ENCODE assay signal across 1 cellular context in the genomic region with DNA sequence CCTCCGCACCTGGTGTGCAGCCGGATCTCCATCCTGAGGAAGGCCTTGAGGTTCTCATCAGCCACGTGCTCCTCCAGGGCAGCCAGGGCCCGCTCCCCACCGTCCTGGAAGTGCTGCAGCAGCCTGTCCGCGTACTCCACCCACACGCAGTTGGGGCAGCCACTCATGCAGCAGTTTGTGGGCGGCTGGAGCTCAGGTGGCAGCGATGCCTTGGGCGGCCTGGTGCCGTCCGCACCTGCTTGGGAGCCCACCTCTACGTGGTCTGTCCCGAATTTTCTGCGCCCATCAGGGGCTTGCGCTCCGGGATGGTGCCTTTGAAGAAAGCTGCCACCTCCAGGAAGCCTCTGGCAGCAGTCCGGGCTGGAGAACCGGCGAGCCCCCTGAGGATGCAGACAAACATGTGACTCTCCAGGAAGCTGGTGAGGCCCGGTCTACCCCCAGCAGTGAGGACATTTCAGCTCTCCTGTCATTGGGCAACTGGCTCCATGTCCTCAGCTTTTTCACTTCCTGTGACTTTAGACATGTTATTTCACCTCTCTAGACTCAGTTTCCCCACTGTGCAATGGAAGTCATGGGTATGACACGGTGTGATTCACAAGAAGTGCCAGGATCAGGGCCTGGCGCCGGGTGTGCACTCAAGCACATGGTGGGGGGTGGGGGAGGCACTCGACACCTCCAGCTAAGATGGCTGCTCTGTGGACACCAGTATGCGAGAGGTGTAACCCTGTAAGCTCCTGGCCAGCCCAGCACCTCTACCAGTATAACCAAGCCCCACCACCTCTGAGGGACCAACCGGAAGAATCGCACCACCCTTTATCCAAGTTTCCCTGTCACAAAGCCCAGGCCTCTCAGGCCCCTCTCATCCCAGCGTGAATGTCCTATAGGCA.
A peak's percentile ranks its signal among the peaks of the same experiment; 100 is the strongest.
TF ChIP-seq lines count a peak whose summit lies in the region.

No MANE protein-coding gene starts in this region.

TF ChIP-seq in K562, 482 proteins besides CTCF, POLR2A, EP300 and RAD21 (continued from another document and continues in another):
- TF ChIP-seq, protein P1, sequence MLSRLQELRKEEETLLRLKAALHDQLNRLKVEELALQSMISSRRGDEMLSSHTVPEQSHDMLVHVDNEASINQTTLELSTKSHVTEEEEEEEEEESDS (CRISPR knock-in tag; IDR thresholded peaks at IDR 0.05) = no peak
- TF ChIP-seq, protein P2, sequence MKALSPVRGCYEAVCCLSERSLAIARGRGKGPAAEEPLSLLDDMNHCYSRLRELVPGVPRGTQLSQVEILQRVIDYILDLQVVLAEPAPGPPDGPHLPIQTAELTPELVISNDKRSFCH (CRISPR knock-in tag; IDR thresholded peaks at IDR 0.05) = no peak
- TF ChIP-seq, protein P2 (tag; IDR thresholded peaks at IDR 0.05) = peak; percentile 95
- TF ChIP-seq FIP1L1 (IDR thresholded peaks at IDR 0.05; ENCODE audit: low read depth, low read length, poor library complexity, severe bottlenecking) = no peak
- TF ChIP-seq, protein P3, sequence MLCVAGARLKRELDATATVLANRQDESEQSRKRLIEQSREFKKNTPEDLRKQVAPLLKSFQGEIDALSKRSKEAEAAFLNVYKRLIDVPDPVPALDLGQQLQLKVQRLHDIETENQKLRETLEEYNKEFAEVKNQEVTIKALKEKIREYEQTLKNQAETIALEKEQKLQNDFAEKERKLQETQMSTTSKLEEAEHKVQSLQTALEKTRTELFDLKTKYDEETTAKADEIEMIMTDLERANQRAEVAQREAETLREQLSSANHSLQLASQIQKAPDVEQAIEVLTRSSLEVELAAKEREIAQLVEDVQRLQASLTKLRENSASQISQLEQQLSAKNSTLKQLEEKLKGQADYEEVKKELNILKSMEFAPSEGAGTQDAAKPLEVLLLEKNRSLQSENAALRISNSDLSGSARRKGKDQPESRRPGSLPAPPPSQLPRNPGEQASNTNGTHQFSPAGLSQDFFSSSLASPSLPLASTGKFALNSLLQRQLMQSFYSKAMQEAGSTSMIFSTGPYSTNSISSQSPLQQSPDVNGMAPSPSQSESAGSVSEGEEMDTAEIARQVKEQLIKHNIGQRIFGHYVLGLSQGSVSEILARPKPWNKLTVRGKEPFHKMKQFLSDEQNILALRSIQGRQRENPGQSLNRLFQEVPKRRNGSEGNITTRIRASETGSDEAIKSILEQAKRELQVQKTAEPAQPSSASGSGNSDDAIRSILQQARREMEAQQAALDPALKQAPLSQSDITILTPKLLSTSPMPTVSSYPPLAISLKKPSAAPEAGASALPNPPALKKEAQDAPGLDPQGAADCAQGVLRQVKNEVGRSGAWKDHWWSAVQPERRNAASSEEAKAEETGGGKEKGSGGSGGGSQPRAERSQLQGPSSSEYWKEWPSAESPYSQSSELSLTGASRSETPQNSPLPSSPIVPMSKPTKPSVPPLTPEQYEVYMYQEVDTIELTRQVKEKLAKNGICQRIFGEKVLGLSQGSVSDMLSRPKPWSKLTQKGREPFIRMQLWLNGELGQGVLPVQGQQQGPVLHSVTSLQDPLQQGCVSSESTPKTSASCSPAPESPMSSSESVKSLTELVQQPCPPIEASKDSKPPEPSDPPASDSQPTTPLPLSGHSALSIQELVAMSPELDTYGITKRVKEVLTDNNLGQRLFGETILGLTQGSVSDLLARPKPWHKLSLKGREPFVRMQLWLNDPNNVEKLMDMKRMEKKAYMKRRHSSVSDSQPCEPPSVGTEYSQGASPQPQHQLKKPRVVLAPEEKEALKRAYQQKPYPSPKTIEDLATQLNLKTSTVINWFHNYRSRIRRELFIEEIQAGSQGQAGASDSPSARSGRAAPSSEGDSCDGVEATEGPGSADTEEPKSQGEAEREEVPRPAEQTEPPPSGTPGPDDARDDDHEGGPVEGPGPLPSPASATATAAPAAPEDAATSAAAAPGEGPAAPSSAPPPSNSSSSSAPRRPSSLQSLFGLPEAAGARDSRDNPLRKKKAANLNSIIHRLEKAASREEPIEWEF (CRISPR knock-in tag; IDR thresholded peaks at IDR 0.05) = peak; percentile 92; the same call in 1 of the 2 replicates
- TF ChIP-seq NFRKB (IDR thresholded peaks at IDR 0.05; ENCODE audit: low read depth) = peak; percentile 83; the same call in 1 of the 2 replicates
- TF ChIP-seq ESRRB (CRISPR knock-in tag; IDR thresholded peaks at IDR 0.05; ENCODE audit: borderline replicate concordance) = peak; percentile 79; the same call in 1 of the 2 replicates
- peak; percentile 68; the same call in 1 of the 2 replicates for TF ChIP-seq TEAD2 (tag; IDR thresholded peaks at IDR 0.05)
- TF ChIP-seq, protein P4, sequence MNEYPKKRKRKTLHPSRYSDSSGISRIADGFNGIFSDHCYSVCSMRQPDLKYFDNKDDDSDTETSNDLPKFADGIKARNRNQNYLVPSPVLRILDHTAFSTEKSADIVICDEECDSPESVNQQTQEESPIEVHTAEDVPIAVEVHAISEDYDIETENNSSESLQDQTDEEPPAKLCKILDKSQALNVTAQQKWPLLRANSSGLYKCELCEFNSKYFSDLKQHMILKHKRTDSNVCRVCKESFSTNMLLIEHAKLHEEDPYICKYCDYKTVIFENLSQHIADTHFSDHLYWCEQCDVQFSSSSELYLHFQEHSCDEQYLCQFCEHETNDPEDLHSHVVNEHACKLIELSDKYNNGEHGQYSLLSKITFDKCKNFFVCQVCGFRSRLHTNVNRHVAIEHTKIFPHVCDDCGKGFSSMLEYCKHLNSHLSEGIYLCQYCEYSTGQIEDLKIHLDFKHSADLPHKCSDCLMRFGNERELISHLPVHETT (CRISPR knock-in tag; conservative IDR thresholded peaks at IDR 0.05 in 1 of 2, IDR thresholded peaks at IDR 0.05 in 1 of 2) = peak in 1 of 2 experiments; percentile 89; a peak in 2 of 4 replicates
- TF ChIP-seq CEBPB (tag; IDR thresholded peaks at IDR 0.05) = peak; percentile 69; the same call in 1 of the 2 replicates
- TF ChIP-seq ZNF197 (CRISPR knock-in tag; IDR thresholded peaks at IDR 0.05; ENCODE audit: low read depth) = peak; percentile 35; the same call in 1 of the 2 replicates
- TF ChIP-seq L3MBTL2 (IDR thresholded peaks at IDR 0.05) = peak; percentile 98
- TF ChIP-seq HNRNPLL (IDR thresholded peaks at IDR 0.05; ENCODE audit: low read depth, low read length, poor library complexity, severe bottlenecking) = no peak
- no peak for TF ChIP-seq SMC3 (conservative IDR thresholded peaks at IDR 0.05; ENCODE audit: insufficient read depth, low read depth, low read length)
- TF ChIP-seq ZSCAN29 (IDR thresholded peaks at IDR 0.05) = 0 out of 2 replicates have a peak, but pooled peaks have one; percentile 9
- TF ChIP-seq, protein P5, sequence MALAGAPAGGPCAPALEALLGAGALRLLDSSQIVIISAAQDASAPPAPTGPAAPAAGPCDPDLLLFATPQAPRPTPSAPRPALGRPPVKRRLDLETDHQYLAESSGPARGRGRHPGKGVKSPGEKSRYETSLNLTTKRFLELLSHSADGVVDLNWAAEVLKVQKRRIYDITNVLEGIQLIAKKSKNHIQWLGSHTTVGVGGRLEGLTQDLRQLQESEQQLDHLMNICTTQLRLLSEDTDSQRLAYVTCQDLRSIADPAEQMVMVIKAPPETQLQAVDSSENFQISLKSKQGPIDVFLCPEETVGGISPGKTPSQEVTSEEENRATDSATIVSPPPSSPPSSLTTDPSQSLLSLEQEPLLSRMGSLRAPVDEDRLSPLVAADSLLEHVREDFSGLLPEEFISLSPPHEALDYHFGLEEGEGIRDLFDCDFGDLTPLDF (CRISPR knock-in tag; IDR thresholded peaks at IDR 0.05) = no peak
- TF ChIP-seq RFX7 (CRISPR knock-in tag; IDR thresholded peaks at IDR 0.05) = peak; percentile 67; the same call in 1 of the 2 replicates
- TF ChIP-seq, protein P6, sequence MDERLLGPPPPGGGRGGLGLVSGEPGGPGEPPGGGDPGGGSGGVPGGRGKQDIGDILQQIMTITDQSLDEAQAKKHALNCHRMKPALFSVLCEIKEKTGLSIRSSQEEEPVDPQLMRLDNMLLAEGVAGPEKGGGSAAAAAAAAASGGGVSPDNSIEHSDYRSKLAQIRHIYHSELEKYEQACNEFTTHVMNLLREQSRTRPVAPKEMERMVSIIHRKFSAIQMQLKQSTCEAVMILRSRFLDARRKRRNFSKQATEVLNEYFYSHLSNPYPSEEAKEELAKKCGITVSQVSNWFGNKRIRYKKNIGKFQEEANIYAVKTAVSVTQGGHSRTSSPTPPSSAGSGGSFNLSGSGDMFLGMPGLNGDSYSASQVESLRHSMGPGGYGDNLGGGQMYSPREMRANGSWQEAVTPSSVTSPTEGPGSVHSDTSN (CRISPR knock-in tag; IDR thresholded peaks at IDR 0.05; ENCODE audit: low read depth) = no peak
- TF ChIP-seq, protein P6 (tag; conservative IDR thresholded peaks at IDR 0.05; ENCODE audit: low read depth) = 0 out of 2 replicates have a peak, but pooled peaks have one; percentile 32
- TF ChIP-seq EP400 (IDR thresholded peaks at IDR 0.05) = peak; percentile 83
- TF ChIP-seq POLR2AphosphoS2 (IDR thresholded peaks at IDR 0.05; ENCODE audit: low read length) = peak; percentile 71; the same call in 1 of the 2 replicates
- no peak for TF ChIP-seq POLR3A (IDR thresholded peaks at IDR 0.05; ENCODE audit: borderline replicate concordance, extremely low read depth, insufficient read depth, insufficient read length)
- TF ChIP-seq TCF3 (CRISPR knock-in tag; IDR thresholded peaks at IDR 0.05) = no peak
- peak; percentile 92 for TF ChIP-seq ZBTB17 (CRISPR knock-in tag; IDR thresholded peaks at IDR 0.05)
- TF ChIP-seq RNF2 (IDR thresholded peaks at IDR 0.05) = peak; percentile 54; the same call in 1 of the 2 replicates
- TF ChIP-seq, protein P7, sequence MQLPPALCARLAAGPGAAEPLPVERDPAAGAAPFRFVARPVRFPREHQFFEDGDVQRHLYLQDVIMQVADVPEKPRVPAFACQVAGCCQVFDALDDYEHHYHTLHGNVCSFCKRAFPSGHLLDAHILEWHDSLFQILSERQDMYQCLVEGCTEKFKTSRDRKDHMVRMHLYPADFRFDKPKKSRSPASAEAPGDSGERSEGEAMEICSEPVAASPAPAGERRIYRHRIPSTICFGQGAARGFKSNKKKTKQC (CRISPR knock-in tag; IDR thresholded peaks at IDR 0.05) = peak; percentile 52; the same call in 1 of the 2 replicates
- peak; percentile 67; the same call in 1 of the 2 replicates for TF ChIP-seq MECOM (CRISPR knock-in tag; IDR thresholded peaks at IDR 0.05)
- peak; percentile 33 for TF ChIP-seq TAF9B (IDR thresholded peaks at IDR 0.05; ENCODE audit: partially characterized antibody)
- no peak for TF ChIP-seq ZNF124 (CRISPR knock-in tag; IDR thresholded peaks at IDR 0.05)
- TF ChIP-seq ZNF76 (CRISPR knock-in tag; IDR thresholded peaks at IDR 0.05; ENCODE audit: borderline replicate concordance) = 0 out of 2 replicates have a peak, but pooled peaks have one; percentile 64
- TF ChIP-seq, protein P8, sequence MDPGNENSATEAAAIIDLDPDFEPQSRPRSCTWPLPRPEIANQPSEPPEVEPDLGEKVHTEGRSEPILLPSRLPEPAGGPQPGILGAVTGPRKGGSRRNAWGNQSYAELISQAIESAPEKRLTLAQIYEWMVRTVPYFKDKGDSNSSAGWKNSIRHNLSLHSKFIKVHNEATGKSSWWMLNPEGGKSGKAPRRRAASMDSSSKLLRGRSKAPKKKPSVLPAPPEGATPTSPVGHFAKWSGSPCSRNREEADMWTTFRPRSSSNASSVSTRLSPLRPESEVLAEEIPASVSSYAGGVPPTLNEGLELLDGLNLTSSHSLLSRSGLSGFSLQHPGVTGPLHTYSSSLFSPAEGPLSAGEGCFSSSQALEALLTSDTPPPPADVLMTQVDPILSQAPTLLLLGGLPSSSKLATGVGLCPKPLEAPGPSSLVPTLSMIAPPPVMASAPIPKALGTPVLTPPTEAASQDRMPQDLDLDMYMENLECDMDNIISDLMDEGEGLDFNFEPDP (CRISPR knock-in tag; IDR thresholded peaks at IDR 0.05) = 0 out of 2 replicates have a peak, but pooled peaks have one; percentile 54
- peak; percentile 94; the same call in 1 of the 2 replicates for TF ChIP-seq NR4A1 (CRISPR knock-in tag; IDR thresholded peaks at IDR 0.05)
- peak; percentile 98 for TF ChIP-seq NR4A1 (tag; IDR thresholded peaks at IDR 0.05)
- TF ChIP-seq, protein P9, sequence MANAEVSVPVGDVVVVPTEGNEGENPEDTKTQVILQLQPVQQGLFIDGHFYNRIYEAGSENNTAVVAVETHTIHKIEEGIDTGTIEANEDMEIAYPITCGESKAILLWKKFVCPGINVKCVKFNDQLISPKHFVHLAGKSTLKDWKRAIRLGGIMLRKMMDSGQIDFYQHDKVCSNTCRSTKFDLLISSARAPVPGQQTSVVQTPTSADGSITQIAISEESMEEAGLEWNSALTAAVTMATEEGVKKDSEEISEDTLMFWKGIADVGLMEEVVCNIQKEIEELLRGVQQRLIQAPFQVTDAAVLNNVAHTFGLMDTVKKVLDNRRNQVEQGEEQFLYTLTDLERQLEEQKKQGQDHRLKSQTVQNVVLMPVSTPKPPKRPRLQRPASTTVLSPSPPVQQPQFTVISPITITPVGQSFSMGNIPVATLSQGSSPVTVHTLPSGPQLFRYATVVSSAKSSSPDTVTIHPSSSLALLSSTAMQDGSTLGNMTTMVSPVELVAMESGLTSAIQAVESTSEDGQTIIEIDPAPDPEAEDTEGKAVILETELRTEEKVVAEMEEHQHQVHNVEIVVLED (CRISPR knock-in tag; IDR thresholded peaks at IDR 0.05) = peak; percentile 52; the same call in 1 of the 2 replicates
- TF ChIP-seq SRF (CRISPR knock-in tag; IDR thresholded peaks at IDR 0.05) = peak in 1 of 2 experiments; percentile 77; a peak in 2 of 4 replicates
- peak; percentile 66; the same call in 1 of the 2 replicates for TF ChIP-seq CXXC5 (CRISPR knock-in tag; IDR thresholded peaks at IDR 0.05)
- TF ChIP-seq, protein P10, sequence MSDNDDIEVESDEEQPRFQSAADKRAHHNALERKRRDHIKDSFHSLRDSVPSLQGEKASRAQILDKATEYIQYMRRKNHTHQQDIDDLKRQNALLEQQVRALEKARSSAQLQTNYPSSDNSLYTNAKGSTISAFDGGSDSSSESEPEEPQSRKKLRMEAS (CRISPR knock-in tag; IDR thresholded peaks at IDR 0.05) = peak; percentile 95
- TF ChIP-seq, protein P11, sequence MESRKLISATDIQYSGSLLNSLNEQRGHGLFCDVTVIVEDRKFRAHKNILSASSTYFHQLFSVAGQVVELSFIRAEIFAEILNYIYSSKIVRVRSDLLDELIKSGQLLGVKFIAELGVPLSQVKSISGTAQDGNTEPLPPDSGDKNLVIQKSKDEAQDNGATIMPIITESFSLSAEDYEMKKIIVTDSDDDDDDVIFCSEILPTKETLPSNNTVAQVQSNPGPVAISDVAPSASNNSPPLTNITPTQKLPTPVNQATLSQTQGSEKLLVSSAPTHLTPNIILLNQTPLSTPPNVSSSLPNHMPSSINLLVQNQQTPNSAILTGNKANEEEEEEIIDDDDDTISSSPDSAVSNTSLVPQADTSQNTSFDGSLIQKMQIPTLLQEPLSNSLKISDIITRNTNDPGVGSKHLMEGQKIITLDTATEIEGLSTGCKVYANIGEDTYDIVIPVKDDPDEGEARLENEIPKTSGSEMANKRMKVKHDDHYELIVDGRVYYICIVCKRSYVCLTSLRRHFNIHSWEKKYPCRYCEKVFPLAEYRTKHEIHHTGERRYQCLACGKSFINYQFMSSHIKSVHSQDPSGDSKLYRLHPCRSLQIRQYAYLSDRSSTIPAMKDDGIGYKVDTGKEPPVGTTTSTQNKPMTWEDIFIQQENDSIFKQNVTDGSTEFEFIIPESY (CRISPR knock-in tag; IDR thresholded peaks at IDR 0.05) = 0 out of 2 replicates have a peak, but pooled peaks have one; percentile 49
- TF ChIP-seq HDAC8 (tag; IDR thresholded peaks at IDR 0.05) = peak; percentile 95
